In genomic region chr13:113393572-113394503, GRCh38 we compare ENCODE assay signal across 1 cellular context.
TF ChIP-seq lines count a peak whose summit lies in the region.

No MANE protein-coding gene starts in this region.

TF ChIP-seq in HepG2, 621 proteins besides CTCF, POLR2A, EP300 and RAD21 (continued from another document and continues in another):
- TF ChIP-seq ZNF318 (CRISPR knock-in tag; IDR thresholded peaks at IDR 0.05) (no peak), NFKB2 (CRISPR knock-in tag; IDR thresholded peaks at IDR 0.05; ENCODE audit: borderline replicate concordance) (no peak), STAT5B (CRISPR knock-in tag; IDR thresholded peaks at IDR 0.05) (no peak), ARID4A (CRISPR knock-in tag; IDR thresholded peaks at IDR 0.05; ENCODE audit: borderline replicate concordance) (no peak; the same call in 1 of the 2 replicates), ZNF205 (CRISPR knock-in tag; IDR thresholded peaks at IDR 0.05) (no peak), MEIS1 (CRISPR knock-in tag; IDR thresholded peaks at IDR 0.05; ENCODE audit: borderline replicate concordance) (no peak), ZNF354B (CRISPR knock-in tag; IDR thresholded peaks at IDR 0.05) (no peak), ETS1 (CRISPR knock-in tag; IDR thresholded peaks at IDR 0.05) (no peak), ERF (CRISPR knock-in tag; IDR thresholded peaks at IDR 0.05) (no peak; the same call in 1 of the 2 replicates), HOXA3 (CRISPR knock-in tag; IDR thresholded peaks at IDR 0.05) (peak; percentile 62; the same call in 1 of the 2 replicates), POLR2AphosphoS5 (IDR thresholded peaks at IDR 0.05; ENCODE audit: low read depth, low read length) (0 out of 2 replicates have a peak, but pooled peaks have one; percentile 27), KLF12 (CRISPR knock-in tag; IDR thresholded peaks at IDR 0.05; ENCODE audit: borderline replicate concordance) (no peak), ZNF724P (CRISPR knock-in tag; IDR thresholded peaks at IDR 0.05; ENCODE audit: borderline replicate concordance) (peak; percentile 75; the same call in 1 of the 2 replicates), MBNL3 (CRISPR knock-in tag; conservative IDR thresholded peaks at IDR 0.05) (no peak), ZNF83 (CRISPR knock-in tag; IDR thresholded peaks at IDR 0.05; ENCODE audit: borderline replicate concordance) (0 out of 2 replicates have a peak, but pooled peaks have one; percentile 30), ZNF235 (CRISPR knock-in tag; IDR thresholded peaks at IDR 0.05; ENCODE audit: borderline replicate concordance) (peak; percentile 36; the same call in 1 of the 2 replicates), PRDM4 (CRISPR knock-in tag; IDR thresholded peaks at IDR 0.05; ENCODE audit: borderline replicate concordance) (no peak), ZFP41 (CRISPR knock-in tag; IDR thresholded peaks at IDR 0.05; ENCODE audit: borderline replicate concordance) (no peak; the same call in 1 of the 2 replicates)
- TF ChIP-seq, protein P1, sequence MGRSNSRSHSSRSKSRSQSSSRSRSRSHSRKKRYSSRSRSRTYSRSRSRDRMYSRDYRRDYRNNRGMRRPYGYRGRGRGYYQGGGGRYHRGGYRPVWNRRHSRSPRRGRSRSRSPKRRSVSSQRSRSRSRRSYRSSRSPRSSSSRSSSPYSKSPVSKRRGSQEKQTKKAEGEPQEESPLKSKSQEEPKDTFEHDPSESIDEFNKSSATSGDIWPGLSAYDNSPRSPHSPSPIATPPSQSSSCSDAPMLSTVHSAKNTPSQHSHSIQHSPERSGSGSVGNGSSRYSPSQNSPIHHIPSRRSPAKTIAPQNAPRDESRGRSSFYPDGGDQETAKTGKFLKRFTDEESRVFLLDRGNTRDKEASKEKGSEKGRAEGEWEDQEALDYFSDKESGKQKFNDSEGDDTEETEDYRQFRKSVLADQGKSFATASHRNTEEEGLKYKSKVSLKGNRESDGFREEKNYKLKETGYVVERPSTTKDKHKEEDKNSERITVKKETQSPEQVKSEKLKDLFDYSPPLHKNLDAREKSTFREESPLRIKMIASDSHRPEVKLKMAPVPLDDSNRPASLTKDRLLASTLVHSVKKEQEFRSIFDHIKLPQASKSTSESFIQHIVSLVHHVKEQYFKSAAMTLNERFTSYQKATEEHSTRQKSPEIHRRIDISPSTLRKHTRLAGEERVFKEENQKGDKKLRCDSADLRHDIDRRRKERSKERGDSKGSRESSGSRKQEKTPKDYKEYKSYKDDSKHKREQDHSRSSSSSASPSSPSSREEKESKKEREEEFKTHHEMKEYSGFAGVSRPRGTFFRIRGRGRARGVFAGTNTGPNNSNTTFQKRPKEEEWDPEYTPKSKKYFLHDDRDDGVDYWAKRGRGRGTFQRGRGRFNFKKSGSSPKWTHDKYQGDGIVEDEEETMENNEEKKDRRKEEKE (IDR thresholded peaks at IDR 0.05), result no peak
- TF ChIP-seq, protein P2, sequence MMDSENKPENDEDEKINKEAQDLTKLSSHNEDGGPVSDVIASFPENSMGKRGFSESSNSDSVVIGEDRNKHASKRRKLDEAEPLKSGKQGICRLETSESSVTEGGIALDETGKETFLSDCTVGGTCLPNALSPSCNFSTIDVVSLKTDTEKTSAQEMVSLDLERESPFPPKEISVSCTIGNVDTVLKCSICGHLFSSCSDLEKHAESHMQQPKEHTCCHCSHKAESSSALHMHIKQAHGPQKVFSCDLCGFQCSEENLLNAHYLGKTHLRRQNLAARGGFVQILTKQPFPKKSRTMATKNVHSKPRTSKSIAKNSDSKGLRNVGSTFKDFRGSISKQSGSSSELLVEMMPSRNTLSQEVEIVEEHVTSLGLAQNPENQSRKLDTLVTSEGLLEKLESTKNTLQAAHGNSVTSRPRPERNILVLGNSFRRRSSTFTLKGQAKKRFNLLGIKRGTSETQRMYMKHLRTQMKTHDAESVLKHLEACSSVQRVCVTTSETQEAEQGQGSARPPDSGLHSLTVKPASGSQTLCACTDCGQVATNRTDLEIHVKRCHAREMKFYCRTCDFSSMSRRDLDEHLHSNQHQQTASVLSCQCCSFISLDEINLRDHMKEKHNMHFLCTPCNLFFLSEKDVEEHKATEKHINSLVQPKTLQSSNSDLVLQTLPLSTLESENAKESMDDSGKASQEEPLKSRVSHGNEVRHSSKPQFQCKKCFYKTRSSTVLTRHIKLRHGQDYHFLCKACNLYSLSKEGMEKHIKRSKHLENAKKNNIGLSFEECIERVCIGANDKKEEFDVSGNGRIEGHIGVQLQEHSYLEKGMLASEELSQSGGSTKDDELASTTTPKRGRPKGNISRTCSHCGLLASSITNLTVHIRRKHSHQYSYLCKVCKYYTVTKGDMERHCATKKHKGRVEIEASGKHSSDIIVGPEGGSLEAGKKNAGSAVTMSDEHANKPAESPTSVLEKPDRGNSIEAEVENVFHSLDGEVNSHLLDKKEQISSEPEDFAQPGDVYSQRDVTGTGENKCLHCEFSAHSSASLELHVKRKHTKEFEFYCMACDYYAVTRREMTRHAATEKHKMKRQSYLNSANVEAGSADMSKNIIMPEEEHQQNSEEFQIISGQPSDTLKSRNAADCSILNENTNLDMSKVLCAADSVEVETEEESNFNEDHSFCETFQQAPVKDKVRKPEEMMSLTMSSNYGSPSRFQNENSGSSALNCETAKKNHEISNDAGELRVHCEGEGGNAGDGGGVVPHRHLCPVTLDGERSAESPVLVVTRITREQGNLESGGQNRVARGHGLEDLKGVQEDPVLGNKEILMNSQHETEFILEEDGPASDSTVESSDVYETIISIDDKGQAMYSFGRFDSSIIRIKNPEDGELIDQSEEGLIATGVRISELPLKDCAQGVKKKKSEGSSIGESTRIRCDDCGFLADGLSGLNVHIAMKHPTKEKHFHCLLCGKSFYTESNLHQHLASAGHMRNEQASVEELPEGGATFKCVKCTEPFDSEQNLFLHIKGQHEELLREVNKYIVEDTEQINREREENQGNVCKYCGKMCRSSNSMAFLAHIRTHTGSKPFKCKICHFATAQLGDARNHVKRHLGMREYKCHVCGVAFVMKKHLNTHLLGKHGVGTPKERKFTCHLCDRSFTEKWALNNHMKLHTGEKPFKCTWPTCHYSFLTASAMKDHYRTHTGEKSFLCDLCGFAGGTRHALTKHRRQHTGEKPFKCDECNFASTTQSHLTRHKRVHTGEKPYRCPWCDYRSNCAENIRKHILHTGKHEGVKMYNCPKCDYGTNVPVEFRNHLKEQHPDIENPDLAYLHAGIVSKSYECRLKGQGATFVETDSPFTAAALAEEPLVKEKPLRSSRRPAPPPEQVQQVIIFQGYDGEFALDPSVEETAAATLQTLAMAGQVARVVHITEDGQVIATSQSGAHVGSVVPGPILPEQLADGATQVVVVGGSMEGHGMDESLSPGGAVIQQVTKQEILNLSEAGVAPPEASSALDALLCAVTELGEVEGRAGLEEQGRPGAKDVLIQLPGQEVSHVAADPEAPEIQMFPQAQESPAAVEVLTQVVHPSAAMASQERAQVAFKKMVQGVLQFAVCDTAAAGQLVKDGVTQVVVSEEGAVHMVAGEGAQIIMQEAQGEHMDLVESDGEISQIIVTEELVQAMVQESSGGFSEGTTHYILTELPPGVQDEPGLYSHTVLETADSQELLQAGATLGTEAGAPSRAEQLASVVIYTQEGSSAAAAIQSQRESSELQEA (CRISPR knock-in tag; IDR thresholded peaks at IDR 0.05; ENCODE audit: not compliant biosample characterization), result no peak
